In the genomic region with DNA sequence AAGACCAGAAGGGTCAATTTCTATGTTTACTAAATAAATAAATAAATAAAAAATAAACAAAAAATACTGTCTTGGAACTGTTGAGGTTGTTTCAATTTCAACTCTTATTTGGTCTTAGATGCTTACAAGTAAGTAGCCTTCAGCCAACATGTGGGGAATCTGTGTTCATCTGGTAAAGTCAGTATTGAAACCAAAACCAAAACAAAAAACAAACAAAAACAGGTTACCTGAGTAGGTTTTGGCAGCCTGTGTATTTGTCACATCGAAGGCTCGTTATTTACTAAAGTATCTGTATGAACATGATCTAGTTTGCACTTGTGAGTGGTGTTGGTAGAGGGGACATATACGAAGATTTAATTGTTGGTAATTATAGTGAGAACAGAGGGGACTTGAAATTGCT, we compare ENCODE assay signal across 18 cellular contexts.
DNase-seq lines count a peak whose midpoint lies in the region; ATAC-seq, FAIRE-seq and TF ChIP-seq lines count a peak whose summit lies in the region.
"Had no signal": no experiment of that assay in that cellular context is flagged by ENCODE, and none has a peak within 500 bp of the region (broad histone marks: within the 10 kb centered on the region; RNA-seq: fewer than 3 reads in every experiment).

No MANE protein-coding gene starts in this region.

- peaks cover under 1 to 6% (median 3%) of the 10 kb centered on the region in 5 donors for H3K9me3 Mint-ChIP-seq in CD8-positive, alpha-beta memory T cell

- H3K4me1 ChIP-seq in CD8-positive, alpha-beta memory T cell (ENCODE audit: insufficient read depth, low read length) = no peaks in the 10 kb centered on the region
- H3K4me1 ChIP-seq in GM12878 (ENCODE audit: control insufficient read depth, insufficient read depth, low read length) (no peaks in the 10 kb centered on the region), PC-9 (replicated peaks; ENCODE audit: insufficient read depth) (no peaks in the 10 kb centered on the region)

- WGBS in GM12878 (ENCODE audit: insufficient coverage, insufficient replicate concordance, low lambda C conversion rate, missing lambda C conversion rate) = 20% methylated on average over 3 of the region's 3 CpGs

- SMC1A ChIA-PET in GM12878 (lab: Charles Lee; ENCODE audit: uncharacterized antibody, unreplicated experiment) = interaction anchor here (1.1 kb wide), 1 partner anchor 32 kb away, joined by 3 read pairs; no protein-coding TSS in a partner anchor

- H3K4me2 ChIP-seq in GM12878 (ENCODE audit: control insufficient read depth, insufficient read depth) (no peak overlapping the region), PC-9 (no peak overlapping the region)

- H3K4me3 Mint-ChIP-seq in CD8-positive, alpha-beta memory T cell = peak overlapping the region; percentile 31 to 81 (median 68)
- H3K4me3 Mint-ChIP-seq: T-cell had no signal

- BruUV-seq in GM12878 (replicated peaks; lab: Mats Ljungman, UMichigan) (no TSS peak), PC-9 (replicated peaks; lab: Mats Ljungman, UMichigan) (no TSS peak)

- TF ChIP-seq CTCF in GM12878 (IDR thresholded peaks at IDR 0.05 in 2 of 3, conservative IDR thresholded peaks at IDR 0.05 in 1 of 3; ENCODE audit: control insufficient read depth in 2 of 3, extremely low read depth in 1 of 3, insufficient read depth in 1 of 3, low read depth in 3 of 3, low read length in 3 of 3) (no peak), PC-9 (conservative IDR thresholded peaks at IDR 0.05) (no peak)

- no peak for DNase-seq in CD8-positive, alpha-beta memory T cell
- DNase-seq in DMS53 treated with DMSO at 0.1 percent for 48 hours (lab: John Stamatoyannopoulos, UW; ENCODE audit: unreplicated experiment) = peak; percentile 1
- DNase-seq in NAMALWA (ENCODE audit: low spot score) = peak; percentile 13
- no peak for DNase-seq in GM12878 (ENCODE audit: low read depth, low spot score)
- DNase-seq in left lobe of liver (ENCODE audit: low spot score) = no peak
- DNase-seq in PC-9 = no peak
- no peak for DNase-seq in SIG-M5 (lab: John Stamatoyannopoulos, UW)
- DNase-seq: C1 segment of cervical spinal cord, DMS 273 treated with DMSO at 0.1 percent for 48 hours, GDM1, NCI-H1048, NCI-H146, NCI-H2081, NCI-H510A, SHP77, T-cell had no signal

- H3K36me3 ChIP-seq in CD8-positive, alpha-beta memory T cell (ENCODE audit: insufficient read depth, low read length) = no peaks in the 10 kb centered on the region
- H3K36me3 ChIP-seq in GM12878 (ENCODE audit: control insufficient read depth in 2 of 2, insufficient read depth in 2 of 2, low read length in 1 of 2) (no peaks in the 10 kb centered on the region), PC-9 (ENCODE audit: low read depth) (no peaks in the 10 kb centered on the region)

- RAD21 ChIA-PET in GM12878 (lab: Charles Lee; ENCODE audit: unreplicated experiment) = interaction anchor here (0.9 kb wide), 1 partner anchor 39 kb away, joined by 3 read pairs; no protein-coding TSS in a partner anchor

- POLR2A ChIA-PET in CD8-positive, alpha-beta memory T cell (lab: Charles Lee) = no interaction called here
- POLR2A ChIA-PET in GM12878 (lab: Charles Lee) (interaction anchor here (0.6 kb wide), 1 partner anchor 57 kb away, joined by 3 read pairs; no protein-coding TSS in a partner anchor), PC-9 (lab: Charles Lee; ENCODE audit: unreplicated experiment) (no interaction called here)

- no peak for TF ChIP-seq RAD21 in GM12878 (IDR thresholded peaks at IDR 0.05; ENCODE audit: insufficient read depth, low read depth, low read length)

- H3K4me3 ChIP-seq in CD8-positive, alpha-beta memory T cell (ENCODE audit: low read length) = no peak overlapping the region
- no peak overlapping the region for H3K4me3 ChIP-seq in GM12878
- H3K4me3 ChIP-seq in PC-9 = no peak overlapping the region
- H3K4me3 ChIP-seq: K562 had no signal

- no peaks in the 10 kb centered on the region for H3K27me3 ChIP-seq in CD8-positive, alpha-beta memory T cell (ENCODE audit: insufficient read depth, low read length, poor library complexity, severe bottlenecking)
- H3K27me3 ChIP-seq in GM12878 (replicated peaks in 1 of 2; ENCODE audit: control insufficient read depth in 2 of 2, insufficient read depth in 2 of 2, low read length in 1 of 2) (no peaks in the 10 kb centered on the region), PC-9 (ENCODE audit: insufficient read depth, low read depth) (no peaks in the 10 kb centered on the region)

- no peaks in the 10 kb centered on the region for H3K9me2 ChIP-seq in PC-9 (ENCODE audit: insufficient read depth)

- H2AFZ ChIP-seq in GM12878 (ENCODE audit: control insufficient read depth, low read depth, low read length) (no peak overlapping the region), PC-9 (no peak overlapping the region)

- H3K4me1 Mint-ChIP-seq in CD8-positive, alpha-beta memory T cell = peaks cover 0 to 9% (median 2%) of the 10 kb centered on the region in 3 donors
- H3K4me1 Mint-ChIP-seq: T-cell had no signal

- no peak for TF ChIP-seq POLR2A in GM12878 (IDR thresholded peaks at IDR 0.05; ENCODE audit: low read depth, low read length)

- ATAC-seq in GM12878 = peak; percentile 54
- no peak for ATAC-seq in left lobe of liver
- ATAC-seq: K562, SK-N-SH treated with all-trans-retinoic acid at 6 μM for 48 hours, T-cell had no signal

- peaks cover 0 to 5% (median 0%) of the 10 kb centered on the region in 3 donors for H3K36me3 Mint-ChIP-seq in CD8-positive, alpha-beta memory T cell
- H3K36me3 Mint-ChIP-seq: T-cell had no signal

- intact Hi-C loops in GM12878 (cut with micrococcal nuclease; ENCODE audit: unreplicated experiment) = no loop called here
- intact Hi-C loops in PC-9 (cut with micrococcal nuclease; ENCODE audit: unreplicated experiment) = no loop called here

- H3K27me3 Mint-ChIP-seq in CD8-positive, alpha-beta memory T cell = peaks cover 0 to 2% of the 10 kb centered on the region in 2 donors
- H3K27me3 Mint-ChIP-seq: T-cell had no signal

- H3K27ac Mint-ChIP-seq in CD8-positive, alpha-beta memory T cell = peak overlapping the region in 4 of 8 donors; percentile 61 to 85 (median 68)

- FAIRE-seq in GM12878 (lab: Jason Lieb, UNC) = no peak
- FAIRE-seq: K562 had no signal

- TF ChIP-seq EP300 in GM12878 (IDR thresholded peaks at IDR 0.05; ENCODE audit: borderline replicate concordance in 1 of 2, control insufficient read depth in 1 of 2, low read depth in 2 of 2, low read length in 2 of 2) = no peak

- H4K20me1 ChIP-seq in GM12878 (ENCODE audit: control insufficient read depth, insufficient read depth) = no peaks in the 10 kb centered on the region
- no peaks in the 10 kb centered on the region for H4K20me1 ChIP-seq in PC-9 (ENCODE audit: insufficient read depth)

- H3K9me3 ChIP-seq in CD8-positive, alpha-beta memory T cell (ENCODE audit: low read length) = no peaks in the 10 kb centered on the region
- no peaks in the 10 kb centered on the region for H3K9me3 ChIP-seq in GM12878 (replicated peaks; ENCODE audit: control insufficient read depth, insufficient read depth, low read length)
- no peaks in the 10 kb centered on the region for H3K9me3 ChIP-seq in PC-9 (ENCODE audit: insufficient read depth, low read depth)

- CTCF ChIA-PET in CD8-positive, alpha-beta memory T cell (lab: Charles Lee) = no interaction called here
- CTCF ChIA-PET in GM12878 (lab: Yijun Ruan, JAX) = no interaction called here
- CTCF ChIA-PET in PC-9 (lab: Charles Lee) = no interaction called here

- H3F3A ChIP-seq in PC-9 (ENCODE audit: insufficient read depth, low read depth) = no peaks in the 10 kb centered on the region

- no peak overlapping the region for H3K27ac ChIP-seq in CD8-positive, alpha-beta memory T cell (ENCODE audit: low read depth, low read length)
- H3K27ac ChIP-seq in GM12878 (ENCODE audit: control insufficient read depth, insufficient read depth) = no peak overlapping the region
- H3K27ac ChIP-seq in PC-9 = no peak overlapping the region

- no peak overlapping the region for H3K9ac ChIP-seq in GM12878 (ENCODE audit: control insufficient read depth, insufficient read depth, low read length)

- in situ Hi-C loops in GM12878 (cut with MboI) = no loop called here

- no peaks in the 10 kb centered on the region for H3K79me2 ChIP-seq in GM12878 (ENCODE audit: control insufficient read depth, insufficient read depth, low read length)
- H3K79me2 ChIP-seq in PC-9 (ENCODE audit: low read depth) = no peaks in the 10 kb centered on the region

TF ChIP-seq in GM12878, 131 proteins besides CTCF, POLR2A, EP300 and RAD21 (continues in another document):
- TF ChIP-seq, protein P1, sequence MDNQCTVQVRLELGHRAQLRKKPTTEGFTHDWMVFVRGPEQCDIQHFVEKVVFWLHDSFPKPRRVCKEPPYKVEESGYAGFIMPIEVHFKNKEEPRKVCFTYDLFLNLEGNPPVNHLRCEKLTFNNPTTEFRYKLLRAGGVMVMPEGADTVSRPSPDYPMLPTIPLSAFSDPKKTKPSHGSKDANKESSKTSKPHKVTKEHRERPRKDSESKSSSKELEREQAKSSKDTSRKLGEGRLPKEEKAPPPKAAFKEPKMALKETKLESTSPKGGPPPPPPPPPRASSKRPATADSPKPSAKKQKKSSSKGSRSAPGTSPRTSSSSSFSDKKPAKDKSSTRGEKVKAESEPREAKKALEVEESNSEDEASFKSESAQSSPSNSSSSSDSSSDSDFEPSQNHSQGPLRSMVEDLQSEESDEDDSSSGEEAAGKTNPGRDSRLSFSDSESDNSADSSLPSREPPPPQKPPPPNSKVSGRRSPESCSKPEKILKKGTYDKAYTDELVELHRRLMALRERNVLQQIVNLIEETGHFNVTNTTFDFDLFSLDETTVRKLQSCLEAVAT (IDR thresholded peaks at IDR 0.05) = no peak
- no peak for TF ChIP-seq EED (IDR thresholded peaks at IDR 0.05; ENCODE audit: low read depth)
- TF ChIP-seq TAF1 (IDR thresholded peaks at IDR 0.05; ENCODE audit: borderline replicate concordance, low read depth, low read length) = no peak
- no peak for TF ChIP-seq ZNF384 (IDR thresholded peaks at IDR 0.05; ENCODE audit: borderline replicate concordance, low read depth, low read length)
- TF ChIP-seq SREBF1 (IDR thresholded peaks at IDR 0.05; ENCODE audit: low read length) = no peak
- no peak for TF ChIP-seq CREM (IDR thresholded peaks at IDR 0.05; ENCODE audit: low read depth)
- no peak for TF ChIP-seq CBX5 (IDR thresholded peaks at IDR 0.05; ENCODE audit: low read depth)
- TF ChIP-seq IRF4 (IDR thresholded peaks at IDR 0.05; ENCODE audit: low read depth, low read length) = no peak
- no peak for TF ChIP-seq WRNIP1 (IDR thresholded peaks at IDR 0.05; ENCODE audit: borderline replicate concordance, low read depth, low read length)
- no peak for TF ChIP-seq TBL1XR1 (IDR thresholded peaks at IDR 0.05; ENCODE audit: low read depth, low read length)
- TF ChIP-seq TARDBP (IDR thresholded peaks at IDR 0.05; ENCODE audit: borderline replicate concordance) = no peak
- TF ChIP-seq JUNB (IDR thresholded peaks at IDR 0.05) = no peak

Comparison
In these comparisons a context has a peak if more than half of its experiments do, and no peak if none do; other contexts are left out.
1. DNase-seq: peak in DMS53 treated with DMSO at 0.1 percent for 48 hours (single experiment) and NAMALWA (single experiment); none in CD8-positive, alpha-beta memory T cell (0 of 5), GM12878 (single experiment), left lobe of liver (single experiment), PC-9 (0 of 2) and SIG-M5 (single experiment).